ENCODE assay signal across 8 cellular contexts in the genomic region with DNA sequence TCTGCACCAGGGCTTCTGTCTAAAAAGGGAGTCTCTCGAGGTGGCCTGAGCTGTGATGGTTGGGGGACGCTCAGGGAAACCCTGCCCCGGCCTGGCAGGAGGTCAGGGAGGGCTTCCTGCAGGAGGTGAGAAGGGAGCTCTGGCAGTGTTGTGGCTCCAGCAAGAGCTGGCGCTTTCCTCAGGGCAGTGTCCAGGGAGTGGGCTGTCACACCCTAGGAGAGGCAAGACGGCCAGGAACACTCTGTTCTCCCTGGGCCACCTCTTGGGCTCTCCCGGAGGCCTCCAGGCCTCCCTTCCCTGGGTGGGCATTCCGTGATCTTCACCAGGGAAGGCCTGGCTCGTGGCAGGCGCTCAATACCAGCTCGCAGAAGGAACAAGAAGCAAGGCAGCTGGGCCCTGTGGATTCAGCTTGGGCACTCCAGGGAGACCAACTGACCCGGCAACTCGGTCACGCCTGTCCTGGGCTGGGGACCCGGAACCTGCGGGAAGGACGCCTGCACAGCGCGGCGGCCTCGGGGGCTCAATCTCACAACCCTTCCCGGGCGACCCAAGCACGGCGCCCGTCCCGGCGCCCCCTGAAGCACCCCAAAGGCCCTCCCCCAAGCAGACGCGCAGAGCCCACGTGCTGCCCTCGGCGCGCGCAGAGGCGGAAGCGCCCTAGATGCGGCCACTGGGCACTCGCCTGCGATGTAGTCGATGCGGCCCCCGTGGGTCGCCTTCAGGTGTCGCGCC. TPM values are rescaled to one million over a fixed set of nuclear protein-coding genes. Genes with fewer than 3 reads are reported as not detected.
DNase-seq lines count a peak whose midpoint lies in the region; ATAC-seq, FAIRE-seq and TF ChIP-seq lines count a peak whose summit lies in the region.

No MANE protein-coding gene starts in this region.

- DNase-seq in ELR (ENCODE audit: low read depth): peak; percentile 87
- DNase-seq in HUDEP-2 (lab: John Stamatoyannopoulos, UW; ENCODE audit: unreplicated experiment in 76 of 76): peak in 52 of 76 experiments; percentile 18 to 70 (median 48)
- DNase-seq in RPMI7951 (ENCODE audit: low read depth): peak; percentile 79
- peak; percentile 46 for DNase-seq in activated naive CD8-positive, alpha-beta T cell treated with anti-CD3 and anti-CD28 coated beads, Interleukin-2, amount 50 U/mL, for 16 hours (ENCODE audit: low read depth, low spot score)
- peak; percentile 90 for DNase-seq in Right ventricle myocardium inferior (ENCODE audit: missing footprints)
- peak; percentile 78 to 94 (median 86) for DNase-seq in pancreas
- no peak for DNase-seq in vagina (ENCODE audit: extremely low spot score in 2 of 2)

- no peaks in the 10 kb centered on the region for H3K9me3 ChIP-seq in pancreas
- no peaks in the 10 kb centered on the region for H3K9me3 ChIP-seq in vagina

- H3K27me3 ChIP-seq in pancreas (no peaks in the 10 kb centered on the region), vagina (no peaks in the 10 kb centered on the region)

- no peak for FAIRE-seq in pancreas (lab: Jason Lieb, UNC)

- H3K4me3 ChIP-seq in pancreas: peak overlapping the region; percentile 73 to 100 (median 86)
- peak overlapping the region; percentile 93 to 94 for H3K4me3 ChIP-seq in vagina

- TF ChIP-seq CTCF in pancreas (IDR thresholded peaks at IDR 0.05): no peak
- no peak for TF ChIP-seq CTCF in vagina (IDR thresholded peaks at IDR 0.05)

- ATAC-seq in GM21515 (IDR thresholded peaks at IDR 0.05; ENCODE audit: unreplicated experiment): peak; percentile 47
- peak; percentile 74 for ATAC-seq in Right ventricle myocardium inferior
- ATAC-seq in pancreas: peak; percentile 80 to 86 (median 83)

- H3K27ac ChIP-seq in pancreas (peak overlapping the region; percentile 85 to 95 (median 88)), vagina (peak overlapping the region; percentile 94)

- H3K36me3 ChIP-seq in pancreas (no peaks in the 10 kb centered on the region), vagina (peaks cover 0 to 12% of the 10 kb centered on the region in 2 donors)

- TF ChIP-seq POLR2A in vagina (IDR thresholded peaks at IDR 0.05): peak in 1 of 2 donors; percentile 56

- H3K4me1 ChIP-seq in pancreas (peaks cover 0 to 12% (median 11%) of the 10 kb centered on the region in 3 donors), vagina (peaks cover 39% of the 10 kb centered on the region)

- intact Hi-C loops in Right ventricle myocardium inferior (cut with DNase I) (loop anchor here (5.0 kb wide), 3 partner anchors 131 to 406 kb away; partner anchors contain the start of genes CDH15 and ZNF778), pancreas (cut with DNase I) (loop anchor here in 1 of 3 donors (10.0 kb wide), 1 partner anchor 364 kb away; the partner anchor contains the start of gene CDH15), vagina (cut with DNase I) (no loop called here)

- 2 to 4% methylated on average over 40 to 45 of the region's 45 CpGs for WGBS in pancreas, 2 donors

RNA-seq across cellular contexts. Expression of gene APRT, which starts 0.7 kb away (rescaled TPM):
- 122 and 184 TPM in 2 replicates for total RNA-seq in RPMI7951 (2014; rRNA removed; shearing (Covaris generic))
- total RNA-seq in Right ventricle myocardium inferior (45.3 TPM), pancreas (10 to 100 TPM; 38.8 to 85.4 (median 61.6) TPM), vagina (134 TPM)
- polyA plus RNA-seq in pancreas: 10 to 100 TPM; 82.7 to 88.2 TPM

RNA-seq across cellular contexts. Expression of gene CDT1, which starts 7.4 kb away (rescaled TPM):
- 32.2 and 35.2 TPM in 2 replicates for total RNA-seq in RPMI7951 (2014; rRNA removed; shearing (Covaris generic))
- total RNA-seq in Right ventricle myocardium inferior (0.65 TPM), pancreas (1 to 10 TPM in 4 of 6 donors, under 1 TPM in 2; 0.12 to 1.8 (median 1.4) TPM), vagina (10.8 TPM)
- under 1 TPM; 0.30 to 0.35 TPM for polyA plus RNA-seq in pancreas

RNA-seq across cellular contexts. Expression of gene PIEZO1, which starts 26.0 kb away (rescaled TPM):
- 76.4 and 91.5 TPM in 2 replicates for total RNA-seq in RPMI7951 (2014; rRNA removed; shearing (Covaris generic))
- total RNA-seq in Right ventricle myocardium inferior (18.1 TPM), pancreas (10 to 100 TPM; 16.3 to 72.0 (median 23.9) TPM), vagina (184 TPM)
- 100 to 1,000 TPM; 189 to 255 TPM for polyA plus RNA-seq in pancreas

RNA-seq across cellular contexts. Expression of gene GALNS, which starts 45.7 kb away (rescaled TPM):
- 23.9 and 32.1 TPM in 2 replicates for total RNA-seq in RPMI7951 (2014; rRNA removed; shearing (Covaris generic))
- total RNA-seq in Right ventricle myocardium inferior (15.8 TPM), pancreas (10 to 100 TPM in 2 of 6 donors, 1 to 10 TPM in 4; 5.7 to 19.2 (median 7.2) TPM), vagina (61.4 TPM)
- polyA plus RNA-seq in pancreas: 10 to 100 TPM; 18.0 to 26.1 TPM

RNA-seq across cellular contexts. Expression of gene TRAPPC2L, which starts 45.9 kb away (rescaled TPM):
- 48.7 and 55.3 TPM in 2 replicates for total RNA-seq in RPMI7951 (2014; rRNA removed; shearing (Covaris generic))
- total RNA-seq in Right ventricle myocardium inferior (58.7 TPM), pancreas (10 to 100 TPM; 16.0 to 35.5 (median 23.0) TPM), vagina (50.8 TPM)
- 10 to 100 TPM; 49.2 to 55.2 TPM for polyA plus RNA-seq in pancreas

Comparison
In these comparisons a context has a peak if more than half of its experiments do, and no peak if none do; other contexts are left out.
1. DNase-seq: peak in ELR (single experiment), HUDEP-2 (52 of 76), RPMI7951 (single experiment), activated naive CD8-positive, alpha-beta T cell treated with anti-CD3 and anti-CD28 coated beads, Interleukin-2, amount 50 U/mL, for 16 hours (single experiment), Right ventricle myocardium inferior (single experiment) and pancreas (6 of 6); none in vagina (0 of 2).
2. Peak in every context shown above with its lines, with median percentiles within 50 percentile points of each other: ATAC-seq.